Comparison of ENCODE assay signal across 12 cellular contexts in the genomic region with DNA sequence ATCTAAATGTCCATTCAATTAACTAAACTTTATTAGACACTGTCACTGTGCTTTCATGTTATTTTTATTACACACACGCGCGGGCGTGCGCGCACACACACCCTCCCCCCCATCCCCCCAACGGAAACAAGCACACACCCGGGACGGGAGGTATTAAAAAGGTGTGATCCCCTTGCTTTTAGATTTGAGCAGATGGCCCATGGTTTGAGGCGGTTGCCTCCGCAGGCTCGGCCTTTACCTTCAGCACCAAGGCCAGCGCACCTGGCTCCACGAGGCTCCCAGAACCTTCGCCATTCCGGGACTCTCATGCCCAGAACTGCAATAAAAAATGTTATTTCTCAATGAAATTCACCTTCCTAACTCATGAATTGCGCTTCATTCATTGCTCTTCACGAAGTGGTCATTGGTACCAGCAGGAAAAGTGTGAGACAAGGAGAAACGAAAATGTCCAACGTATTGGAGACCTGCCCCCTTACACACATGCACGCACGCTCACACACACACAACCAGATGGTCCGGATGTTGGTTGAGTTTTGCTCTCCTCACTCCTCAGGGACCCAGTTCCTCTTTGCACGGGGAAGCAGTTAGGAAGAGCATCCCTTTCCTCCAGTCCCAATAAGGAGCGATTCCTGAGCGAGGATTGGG. TPM values are rescaled to one million over a fixed set of nuclear protein-coding genes. Genes with fewer than 3 reads are reported as not detected.
DNase-seq lines count a peak whose midpoint lies in the region; ATAC-seq and TF ChIP-seq lines count a peak whose summit lies in the region.
"Had no signal": no experiment of that assay in that cellular context is flagged by ENCODE, and none has a peak within 500 bp of the region (broad histone marks: within the 10 kb centered on the region; RNA-seq: fewer than 3 reads in every experiment).

No MANE protein-coding gene starts in this region.

- no peak for TF ChIP-seq RAD21 in Ishikawa (IDR thresholded peaks at IDR 0.05; ENCODE audit: low read depth)

- H3K36me3 Mint-ChIP-seq in natural killer cell treated with Interleukin-12 subunit alpha and Interleukin-12 subunit beta and Interleukin-15 and Interleukin-18, amount 100 ng/mL, for 72 hours: no peaks in the 10 kb centered on the region

- H3K36me3 ChIP-seq in effector memory CD4-positive, alpha-beta T cell (ENCODE audit: control insufficient read depth, insufficient read depth, low read length): no peaks in the 10 kb centered on the region
- H3K36me3 ChIP-seq: prostate gland had no signal

- peaks cover 11% of the 10 kb centered on the region for H3K27me3 ChIP-seq in effector memory CD4-positive, alpha-beta T cell (replicated peaks; ENCODE audit: control insufficient read depth, insufficient read depth, low read length, poor library complexity, severe bottlenecking)

- DNase-seq in AG10803 (ENCODE audit: low read depth): peak; percentile 15
- DNase-seq in T47D (ENCODE audit: low read depth in 1 of 2, low spot score in 1 of 2): peak; percentile 56 to 62
- DNase-seq in left kidney (ENCODE audit: low read depth, low spot score): peak; percentile 91
- no peak for DNase-seq in natural killer cell treated with Interleukin-12 subunit alpha and Interleukin-12 subunit beta and Interleukin-15 and Interleukin-18, amount 100 ng/mL, for 72 hours (ENCODE audit: low spot score)
- no peak for DNase-seq in effector memory CD4-positive, alpha-beta T cell
- no peak for DNase-seq in cerebellar cortex (ENCODE audit: low spot score)
- DNase-seq: activated CD8-positive, alpha-beta memory T cell treated with anti-CD3 and anti-CD28 coated beads for 24 hours; kidney; SHP77 treated with DMSO at 0.1 percent for 48 hours had no signal

- ATAC-seq in natural killer cell treated with Interleukin-12 subunit alpha and Interleukin-12 subunit beta and Interleukin-15 and Interleukin-18, amount 100 ng/mL, for 72 hours: no peak
- no peak for ATAC-seq in GM18870 (IDR thresholded peaks at IDR 0.05; ENCODE audit: unreplicated experiment)

- H3K4me3 ChIP-seq in AG10803 (ENCODE audit: low read length): no peak overlapping the region
- no peak overlapping the region for H3K4me3 ChIP-seq in effector memory CD4-positive, alpha-beta T cell (ENCODE audit: insufficient read depth, low read depth, low read length, poor library complexity, severe bottlenecking)
- H3K4me3 ChIP-seq: prostate gland had no signal

- in situ Hi-C loops in T47D (cut with HindIII; ENCODE audit: low pct_unique_long_range_greater_than_20kb, low sequenced_read_pairs): no loop called here

- no peak overlapping the region for H3K27ac Mint-ChIP-seq in natural killer cell treated with Interleukin-12 subunit alpha and Interleukin-12 subunit beta and Interleukin-15 and Interleukin-18, amount 100 ng/mL, for 72 hours

- no peak overlapping the region for H3K4me3 Mint-ChIP-seq in natural killer cell treated with Interleukin-12 subunit alpha and Interleukin-12 subunit beta and Interleukin-15 and Interleukin-18, amount 100 ng/mL, for 72 hours

- no peak for TF ChIP-seq EP300 in Ishikawa (IDR thresholded peaks at IDR 0.05; ENCODE audit: borderline replicate concordance)

- H3K4me1 ChIP-seq in effector memory CD4-positive, alpha-beta T cell (ENCODE audit: control insufficient read depth, insufficient read depth, low read length, poor library complexity, severe bottlenecking): no peaks in the 10 kb centered on the region

- no peaks in the 10 kb centered on the region for H3K4me1 Mint-ChIP-seq in natural killer cell treated with Interleukin-12 subunit alpha and Interleukin-12 subunit beta and Interleukin-15 and Interleukin-18, amount 100 ng/mL, for 72 hours (ENCODE audit: low read depth in 2 of 2)

- no peak overlapping the region for H3K27ac ChIP-seq in effector memory CD4-positive, alpha-beta T cell (ENCODE audit: insufficient read depth, low read length, poor library complexity, severe bottlenecking)
- H3K27ac ChIP-seq: prostate gland had no signal

- peaks cover 41 to 65% of the 10 kb centered on the region in 2 donors for H3K27me3 Mint-ChIP-seq in natural killer cell treated with Interleukin-12 subunit alpha and Interleukin-12 subunit beta and Interleukin-15 and Interleukin-18, amount 100 ng/mL, for 72 hours

- no peak for TF ChIP-seq CTCF in AG10803 (conservative IDR thresholded peaks at IDR 0.05; ENCODE audit: low read length)

- no peaks in the 10 kb centered on the region for H3K9me3 Mint-ChIP-seq in natural killer cell treated with Interleukin-12 subunit alpha and Interleukin-12 subunit beta and Interleukin-15 and Interleukin-18, amount 100 ng/mL, for 72 hours

- no peaks in the 10 kb centered on the region for H3K9me3 ChIP-seq in effector memory CD4-positive, alpha-beta T cell (ENCODE audit: control insufficient read depth, low read length)
- H3K9me3 ChIP-seq: prostate gland had no signal

TF ChIP-seq in Ishikawa, 13 proteins besides CTCF, POLR2A, EP300 and RAD21:
- TF ChIP-seq, protein P1, sequence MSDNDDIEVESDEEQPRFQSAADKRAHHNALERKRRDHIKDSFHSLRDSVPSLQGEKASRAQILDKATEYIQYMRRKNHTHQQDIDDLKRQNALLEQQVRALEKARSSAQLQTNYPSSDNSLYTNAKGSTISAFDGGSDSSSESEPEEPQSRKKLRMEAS (IDR thresholded peaks at IDR 0.05): peak; percentile 78; the same call in 1 of the 2 replicates
- TF ChIP-seq TEAD4 (IDR thresholded peaks at IDR 0.05): no peak
- TF ChIP-seq, protein P2, sequence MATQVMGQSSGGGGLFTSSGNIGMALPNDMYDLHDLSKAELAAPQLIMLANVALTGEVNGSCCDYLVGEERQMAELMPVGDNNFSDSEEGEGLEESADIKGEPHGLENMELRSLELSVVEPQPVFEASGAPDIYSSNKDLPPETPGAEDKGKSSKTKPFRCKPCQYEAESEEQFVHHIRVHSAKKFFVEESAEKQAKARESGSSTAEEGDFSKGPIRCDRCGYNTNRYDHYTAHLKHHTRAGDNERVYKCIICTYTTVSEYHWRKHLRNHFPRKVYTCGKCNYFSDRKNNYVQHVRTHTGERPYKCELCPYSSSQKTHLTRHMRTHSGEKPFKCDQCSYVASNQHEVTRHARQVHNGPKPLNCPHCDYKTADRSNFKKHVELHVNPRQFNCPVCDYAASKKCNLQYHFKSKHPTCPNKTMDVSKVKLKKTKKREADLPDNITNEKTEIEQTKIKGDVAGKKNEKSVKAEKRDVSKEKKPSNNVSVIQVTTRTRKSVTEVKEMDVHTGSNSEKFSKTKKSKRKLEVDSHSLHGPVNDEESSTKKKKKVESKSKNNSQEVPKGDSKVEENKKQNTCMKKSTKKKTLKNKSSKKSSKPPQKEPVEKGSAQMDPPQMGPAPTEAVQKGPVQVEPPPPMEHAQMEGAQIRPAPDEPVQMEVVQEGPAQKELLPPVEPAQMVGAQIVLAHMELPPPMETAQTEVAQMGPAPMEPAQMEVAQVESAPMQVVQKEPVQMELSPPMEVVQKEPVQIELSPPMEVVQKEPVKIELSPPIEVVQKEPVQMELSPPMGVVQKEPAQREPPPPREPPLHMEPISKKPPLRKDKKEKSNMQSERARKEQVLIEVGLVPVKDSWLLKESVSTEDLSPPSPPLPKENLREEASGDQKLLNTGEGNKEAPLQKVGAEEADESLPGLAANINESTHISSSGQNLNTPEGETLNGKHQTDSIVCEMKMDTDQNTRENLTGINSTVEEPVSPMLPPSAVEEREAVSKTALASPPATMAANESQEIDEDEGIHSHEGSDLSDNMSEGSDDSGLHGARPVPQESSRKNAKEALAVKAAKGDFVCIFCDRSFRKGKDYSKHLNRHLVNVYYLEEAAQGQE (IDR thresholded peaks at IDR 0.05; ENCODE audit: low read depth): peak; percentile 94

RNA-seq across cellular contexts. Expression of a gene that starts 20.8 kb away (rescaled TPM):
- not detected for total RNA-seq in natural killer cell treated with Interleukin-12 subunit alpha and Interleukin-12 subunit beta and Interleukin-15 and Interleukin-18, amount 100 ng/mL, for 72 hours
- total RNA-seq: kidney had no signal

Comparison
In these comparisons a context has a peak if more than half of its experiments do, and no peak if none do; other contexts are left out.
1. DNase-seq: peak in AG10803 (single experiment), T47D (2 of 2) and left kidney (single experiment); none in natural killer cell treated with Interleukin-12 subunit alpha and Interleukin-12 subunit beta and Interleukin-15 and Interleukin-18, amount 100 ng/mL, for 72 hours (single experiment), effector memory CD4-positive, alpha-beta T cell (0 of 3) and cerebellar cortex (single experiment).